10 cellular contexts compared by ENCODE assay signal in the genomic region with DNA sequence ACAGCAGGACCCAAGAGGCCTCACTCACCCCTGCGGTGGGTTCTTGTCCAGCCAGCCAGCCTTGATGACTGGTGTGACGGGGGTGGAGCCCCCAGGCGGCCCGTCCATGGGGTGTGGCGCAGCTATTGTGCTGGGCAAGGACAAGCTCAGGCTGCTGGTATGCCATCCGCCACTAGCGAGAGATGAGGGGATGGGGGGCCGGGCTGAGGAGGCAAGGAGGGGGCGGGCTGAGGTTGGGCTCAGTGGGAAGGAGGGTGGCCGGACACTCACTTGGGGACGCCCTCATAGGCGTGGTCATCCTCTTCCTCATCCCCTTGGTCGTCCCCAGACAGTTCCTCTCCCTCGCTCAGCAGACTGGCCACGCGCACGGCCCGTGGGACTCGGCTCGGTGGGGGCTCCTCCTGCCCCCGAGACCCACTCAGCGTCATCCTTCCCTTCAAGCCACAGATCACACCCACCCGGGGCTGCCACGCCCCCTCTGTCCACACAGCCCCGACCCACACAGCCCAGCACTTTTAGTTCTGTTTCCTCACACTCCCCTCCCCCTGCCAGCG. TPM values are rescaled to one million over a fixed set of nuclear protein-coding genes. Genes with fewer than 3 reads are reported as not detected.
A peak's percentile ranks its signal among the peaks of the same experiment; 100 is the strongest.
DNase-seq lines count a peak whose midpoint lies in the region; ATAC-seq and TF ChIP-seq lines count a peak whose summit lies in the region.
"Had no signal": no experiment of that assay in that cellular context is flagged by ENCODE, and none has a peak within 500 bp of the region (broad histone marks: within the 10 kb centered on the region; RNA-seq: fewer than 3 reads in every experiment).

No MANE protein-coding gene starts in this region.

- ATAC-seq in HG03175 (IDR thresholded peaks at IDR 0.05; ENCODE audit: unreplicated experiment) = no peak
- ATAC-seq: activated CD8-positive, alpha-beta T cell treated with anti-CD3 and anti-CD28 coated beads for 36 hours had no signal

- no peak for DNase-seq in activated naive CD4-positive, alpha-beta T cell treated with Interleukin-2 at 50 U/mL for 16 hours
- peak; percentile 32 to 80 (median 62) for DNase-seq in head of caudate nucleus
- no peak for DNase-seq in neural crest cell (ENCODE audit: low read depth, low spot score)
- DNase-seq in ureter (ENCODE audit: low spot score) = peak; percentile 60
- DNase-seq in activated T-cell treated with anti-CD3 and anti-CD28 coated beads for 4 hours = no peak
- no peak for DNase-seq in inferior parietal cortex (ENCODE audit: extremely low spot score)
- DNase-seq: activated CD8-positive, alpha-beta T cell treated with anti-CD3 and anti-CD28 coated beads for 36 hours; SIG-M5 had no signal

- H3K27me3 Mint-ChIP-seq in activated naive CD4-positive, alpha-beta T cell treated with anti-CD3 and anti-CD28 coated beads, Interleukin-2, amount 50 U/mL, for 24 hours = no peaks in the 10 kb centered on the region
- H3K27me3 Mint-ChIP-seq in neural crest cell (ENCODE audit: low read depth) = no peaks in the 10 kb centered on the region
- H3K27me3 Mint-ChIP-seq: activated CD8-positive, alpha-beta T cell treated with anti-CD3 and anti-CD28 coated beads for 36 hours had no signal

- peaks cover 31% of the 10 kb centered on the region for H3K4me1 Mint-ChIP-seq in activated naive CD4-positive, alpha-beta T cell treated with anti-CD3 and anti-CD28 coated beads, Interleukin-2, amount 50 U/mL, for 24 hours
- peaks cover 25% of the 10 kb centered on the region for H3K4me1 Mint-ChIP-seq in neural crest cell

- H3K4me3 Mint-ChIP-seq in activated naive CD4-positive, alpha-beta T cell treated with anti-CD3 and anti-CD28 coated beads, Interleukin-2, amount 50 U/mL, for 24 hours = no peak overlapping the region
- H3K4me3 Mint-ChIP-seq in neural crest cell = no peak overlapping the region
- H3K4me3 Mint-ChIP-seq: activated CD8-positive, alpha-beta T cell treated with anti-CD3 and anti-CD28 coated beads for 36 hours had no signal

- H3K27ac Mint-ChIP-seq in activated naive CD4-positive, alpha-beta T cell treated with anti-CD3 and anti-CD28 coated beads, Interleukin-2, amount 50 U/mL, for 24 hours = peak overlapping the region; percentile 74
- peak overlapping the region; percentile 96 for H3K27ac Mint-ChIP-seq in neural crest cell (ENCODE audit: unreplicated experiment)
- H3K27ac Mint-ChIP-seq: activated CD8-positive, alpha-beta T cell treated with anti-CD3 and anti-CD28 coated beads for 36 hours had no signal

- H3K36me3 Mint-ChIP-seq in activated naive CD4-positive, alpha-beta T cell treated with anti-CD3 and anti-CD28 coated beads, Interleukin-2, amount 50 U/mL, for 24 hours = peaks cover 11% of the 10 kb centered on the region
- no peaks in the 10 kb centered on the region for H3K36me3 Mint-ChIP-seq in neural crest cell (ENCODE audit: low read depth)

- intact Hi-C loops in head of caudate nucleus (cut with DNase I) = no loop called here

- H3K9me3 Mint-ChIP-seq in activated naive CD4-positive, alpha-beta T cell treated with anti-CD3 and anti-CD28 coated beads, Interleukin-2, amount 50 U/mL, for 24 hours = no peaks in the 10 kb centered on the region
- H3K9me3 Mint-ChIP-seq in neural crest cell = no peaks in the 10 kb centered on the region
- H3K9me3 Mint-ChIP-seq: activated CD8-positive, alpha-beta T cell treated with anti-CD3 and anti-CD28 coated beads for 36 hours had no signal

- TF ChIP-seq CTCF in neural crest cell (conservative IDR thresholded peaks at IDR 0.05) = no peak

RNA-seq across cellular contexts. Expression of a gene that starts 38.0 kb away (rescaled TPM):
- 2.0 and 3.0 TPM in 2 replicates for total RNA-seq in neural crest cell
- 49.6 TPM for total RNA-seq in ureter

RNA-seq across cellular contexts. Expression of a gene that starts 40.0 kb away (rescaled TPM):
- total RNA-seq in neural crest cell = 79.0 and 80.7 TPM in 2 replicates
- 86.2 TPM for total RNA-seq in ureter

Comparison
In these comparisons a context has a peak if more than half of its experiments do, and no peak if none do; other contexts are left out.
1. DNase-seq: peak in head of caudate nucleus (42 of 42) and ureter (single experiment); none in activated naive CD4-positive, alpha-beta T cell treated with Interleukin-2 at 50 U/mL for 16 hours (single experiment), neural crest cell (single experiment), activated T-cell treated with anti-CD3 and anti-CD28 coated beads for 4 hours (single experiment) and inferior parietal cortex (single experiment).
2. RNA of a gene that starts 38.0 kb away (total RNA-seq): 49.6 TPM in ureter (single experiment); 2.0 to 3.0 TPM in neural crest cell; every median in the first group is over 10 times any median in the second.